ENCODE assay signal across 11 cellular contexts in genomic region chr14:91299483-91300115, GRCh38. TPM values are rescaled to one million over a fixed set of nuclear protein-coding genes. Genes with fewer than 3 reads are reported as not detected.
DNase-seq lines count a peak whose midpoint lies in the region; ATAC-seq, FAIRE-seq and TF ChIP-seq lines count a peak whose summit lies in the region.
"Had no signal": no experiment of that assay in that cellular context is flagged by ENCODE, and none has a peak within 500 bp of the region (broad histone marks: within the 10 kb centered on the region; RNA-seq: fewer than 3 reads in every experiment).

No MANE protein-coding gene starts in this region.

- peaks cover 95% of the 10 kb centered on the region for H3K36me3 ChIP-seq in CD4-positive, alpha-beta memory T cell (ENCODE audit: insufficient read depth, low read length)
- H3K36me3 ChIP-seq in OCI-LY3 (replicated peaks; ENCODE audit: low read depth, low read length): peaks cover 77% of the 10 kb centered on the region
- peaks cover 9 to 21% of the 10 kb centered on the region in 2 donors for H3K36me3 ChIP-seq in kidney (ENCODE audit: control insufficient read depth in 1 of 2, insufficient read depth in 2 of 2, low read length in 2 of 2)

- H3K27ac ChIP-seq in CD4-positive, alpha-beta memory T cell (ENCODE audit: low read depth, low read length): no peak overlapping the region
- peak overlapping the region; percentile 60 for H3K27ac ChIP-seq in OCI-LY3 (ENCODE audit: low read length)
- H3K27ac ChIP-seq in kidney (ENCODE audit: low read depth in 2 of 2, low read length in 2 of 2): no peak overlapping the region
- H3K27ac ChIP-seq: colonic mucosa, pancreas had no signal

- no peaks in the 10 kb centered on the region for H4K20me1 ChIP-seq in OCI-LY3 (ENCODE audit: insufficient read depth, low read length)

- peaks cover 72 to 89% of the 10 kb centered on the region in 2 donors for H3K36me3 Mint-ChIP-seq in CD4-positive, alpha-beta memory T cell

- H3K9me3 ChIP-seq in CD4-positive, alpha-beta memory T cell (ENCODE audit: control insufficient read depth in 1 of 2, low read length in 2 of 2): no peaks in the 10 kb centered on the region
- H3K9me3 ChIP-seq in OCI-LY3 (ENCODE audit: insufficient read depth, low read length): no peaks in the 10 kb centered on the region
- H3K9me3 ChIP-seq in kidney (ENCODE audit: control insufficient read depth in 1 of 2, low read length in 2 of 2): no peaks in the 10 kb centered on the region
- H3K9me3 ChIP-seq: colonic mucosa, pancreas had no signal

- POLR2A ChIA-PET in CD4-positive, alpha-beta memory T cell (lab: Charles Lee; ENCODE audit: partially characterized antibody): interaction anchor here (1.0 kb wide), 1 partner anchor 9 kb away, joined by 3 read pairs; no protein-coding TSS in a partner anchor

- TF ChIP-seq CTCF in OCI-LY3 (IDR thresholded peaks at IDR 0.05; ENCODE audit: low read depth, low read length) (no peak), kidney (IDR thresholded peaks at IDR 0.05; ENCODE audit: borderline replicate concordance, extremely low read depth, insufficient read depth) (no peak)

- CTCF ChIA-PET in CD4-positive, alpha-beta memory T cell (lab: Charles Lee; ENCODE audit: partially characterized antibody): interaction anchor here (2.5 kb wide), 1 partner anchor 128 kb away, joined by 8 read pairs; no protein-coding TSS in a partner anchor

- peak in 1 of 5 donors; percentile 19 for DNase-seq in CD4-positive, alpha-beta memory T cell
- DNase-seq in DMS79 treated with DMSO at 0.1 percent for 48 hours (lab: John Stamatoyannopoulos, UW): peak; percentile 98
- peak; percentile 56 for DNase-seq in kidney
- no peak for DNase-seq in activated gamma-delta T cell (lab: John Stamatoyannopoulos, UW)
- DNase-seq: colonic mucosa, NCI-H2081 treated with DMSO at 0.1 percent for 48 hours, pancreas had no signal

- no peak for ATAC-seq in GM19452 (IDR thresholded peaks at IDR 0.05; ENCODE audit: unreplicated experiment)
- no peak for ATAC-seq in HG03175 (IDR thresholded peaks at IDR 0.05; ENCODE audit: unreplicated experiment)
- ATAC-seq: pancreas had no signal

- H3K27ac Mint-ChIP-seq in CD4-positive, alpha-beta memory T cell: peak overlapping the region in 5 of 7 donors; percentile 37 to 82 (median 66)
- H3K27ac Mint-ChIP-seq: mesothelial cell of epicardium had no signal

- H3K9me3 Mint-ChIP-seq in CD4-positive, alpha-beta memory T cell: no peaks in the 10 kb centered on the region
- H3K9me3 Mint-ChIP-seq: mesothelial cell of epicardium had no signal

- no peak overlapping the region for H2AFZ ChIP-seq in OCI-LY3 (ENCODE audit: low read depth, low read length)

- peaks cover 20% of the 10 kb centered on the region for H3K4me1 ChIP-seq in CD4-positive, alpha-beta memory T cell (ENCODE audit: insufficient read depth, low read length)
- H3K4me1 ChIP-seq in OCI-LY3 (ENCODE audit: low read length): peaks cover 53% of the 10 kb centered on the region
- H3K4me1 ChIP-seq in kidney (ENCODE audit: control insufficient read depth in 1 of 2, insufficient read depth in 1 of 2, low read depth in 1 of 2, low read length in 2 of 2): no peaks in the 10 kb centered on the region
- H3K4me1 ChIP-seq: colonic mucosa, pancreas had no signal

- H3K4me3 ChIP-seq in CD4-positive, alpha-beta memory T cell (ENCODE audit: low read length in 2 of 2): no peak overlapping the region
- H3K4me3 ChIP-seq in OCI-LY3 (ENCODE audit: low read length) (no peak overlapping the region), kidney (ENCODE audit: low read length in 2 of 2) (no peak overlapping the region)
- H3K4me3 ChIP-seq: colonic mucosa, pancreas had no signal

- intact Hi-C loops in CD4-positive, alpha-beta memory T cell (cut with micrococcal nuclease): no loop called here
- intact Hi-C loops in kidney (cut with DNase I): loop anchor here (10.0 kb wide), 1 partner anchor 395 kb away; no protein-coding TSS in a partner anchor

- H3K4me1 Mint-ChIP-seq in CD4-positive, alpha-beta memory T cell: peaks cover 11 to 26% (median 13%) of the 10 kb centered on the region in 4 donors
- H3K4me1 Mint-ChIP-seq: mesothelial cell of epicardium had no signal

- no peaks in the 10 kb centered on the region for H3K27me3 Mint-ChIP-seq in CD4-positive, alpha-beta memory T cell

- H3K4me2 ChIP-seq in OCI-LY3 (ENCODE audit: low read length): 0 out of 2 replicates have a peak overlapping the region, but pooled peaks have one; percentile 16

- 0 out of 2 replicates have a peak overlapping the region, but pooled peaks have one; percentile 16 for H3K9ac ChIP-seq in OCI-LY3 (ENCODE audit: low read length)
- no peak overlapping the region for H3K9ac ChIP-seq in kidney (ENCODE audit: low read length in 2 of 2)

- no peak overlapping the region for H3K4me3 Mint-ChIP-seq in CD4-positive, alpha-beta memory T cell
- H3K4me3 Mint-ChIP-seq: mesothelial cell of epicardium had no signal

- no peak for FAIRE-seq in kidney (lab: Jason Lieb, UNC)
- FAIRE-seq: pancreas had no signal

- peaks cover 10% of the 10 kb centered on the region for H3K79me2 ChIP-seq in OCI-LY3 (ENCODE audit: low read length)

- H3K27me3 ChIP-seq in CD4-positive, alpha-beta memory T cell (ENCODE audit: insufficient read depth, low read length): no peaks in the 10 kb centered on the region
- no peaks in the 10 kb centered on the region for H3K27me3 ChIP-seq in OCI-LY3 (ENCODE audit: low read depth, low read length)
- H3K27me3 ChIP-seq: colonic mucosa, pancreas had no signal

RNA-seq across cellular contexts. Expression of gene GPR68, which starts 55.1 kb away (rescaled TPM):
- total RNA-seq in CD4-positive, alpha-beta memory T cell: 10 to 100 TPM; 10.6 to 10.8 TPM
- polyA plus RNA-seq in CD4-positive, alpha-beta memory T cell: 1 to 10 TPM; 3.0 to 8.3 TPM
- total RNA-seq in kidney: 1.7 TPM
- 0.82 TPM for polyA plus RNA-seq in kidney (ENCODE audit: insufficient read depth, low read depth, low replicate concordance)
